Comparison of ENCODE assay signal across 8 cellular contexts in genomic region chr20:44650777-44651493, GRCh38. TPM values are rescaled to one million over a fixed set of nuclear protein-coding genes. Genes with fewer than 3 reads are reported as not detected.
A peak's percentile ranks its signal among the peaks of the same experiment; 100 is the strongest.
DNase-seq lines count a peak whose midpoint lies in the region; ATAC-seq lines count a peak whose summit lies in the region.

No MANE protein-coding gene starts in this region.

- peaks cover 26% of the 10 kb centered on the region for H3K4me1 Mint-ChIP-seq in activated T-helper 17 cell treated with anti-CD3 and anti-CD28 coated beads, Interleukin-2, amount 50 U/mL, for 72 hours

- H3K9me3 ChIP-seq in skeletal muscle tissue (ENCODE audit: control insufficient read depth in 3 of 3, low read length in 3 of 3), result no peaks in the 10 kb centered on the region

- H3K9me3 Mint-ChIP-seq in activated T-helper 17 cell treated with anti-CD3 and anti-CD28 coated beads, Interleukin-2, amount 50 U/mL, for 72 hours, result no peaks in the 10 kb centered on the region

- H3K27ac ChIP-seq in skeletal muscle tissue (ENCODE audit: low read depth, low read length), result peak overlapping the region; percentile 46

- peaks cover 28 to 34% (median 28%) of the 10 kb centered on the region in 3 donors for H3K4me1 ChIP-seq in skeletal muscle tissue (ENCODE audit: control insufficient read depth in 3 of 3, insufficient read depth in 3 of 3, low read length in 3 of 3)

- H3K4me3 Mint-ChIP-seq in activated T-helper 17 cell treated with anti-CD3 and anti-CD28 coated beads, Interleukin-2, amount 50 U/mL, for 72 hours, result peak overlapping the region; percentile 93

- H3K9ac ChIP-seq in skeletal muscle tissue (ENCODE audit: low read depth in 1 of 3, low read length in 3 of 3), result peak overlapping the region; percentile 55 to 72 (median 70)

- H3K27ac Mint-ChIP-seq in activated T-helper 17 cell treated with anti-CD3 and anti-CD28 coated beads, Interleukin-2, amount 50 U/mL, for 72 hours, result peak overlapping the region; percentile 82

- DNase-seq in activated CD4-positive, CD25-positive, alpha-beta regulatory T cell (lab: John Stamatoyannopoulos, UW), result no peak
- DNase-seq in left ventricle myocardium superior, result peak; percentile 62
- DNase-seq in iPS-NIHi11 (ENCODE audit: low spot score), result no peak
- no peak for DNase-seq in OCI-M1 (lab: John Stamatoyannopoulos, UW)
- no peak for DNase-seq in GM19238 (ENCODE audit: insufficient read length, low spot score)

- H3K4me3 ChIP-seq in skeletal muscle tissue (ENCODE audit: low read length in 3 of 3), result peak overlapping the region; percentile 78 to 80 (median 78)

- no peaks in the 10 kb centered on the region for H3K36me3 ChIP-seq in skeletal muscle tissue (ENCODE audit: control insufficient read depth in 3 of 3, insufficient read depth in 3 of 3, low read length in 3 of 3)

- intact Hi-C loops in left ventricle myocardium superior (cut with micrococcal nuclease), result no loop called here

- peak; percentile 57 to 59 for ATAC-seq in activated CD4-positive, CD25-positive, alpha-beta regulatory T cell treated with anti-CD3 and anti-CD28 coated beads, Interleukin-2, amount 50 U/mL, for 24 hours
- peak; percentile 51 for ATAC-seq in activated T-helper 17 cell treated with anti-CD3 and anti-CD28 coated beads, Interleukin-2, amount 50 U/mL, for 72 hours (replicated peaks)
- peak; percentile 29 for ATAC-seq in left ventricle myocardium superior

- peaks cover 0 to 9% (median 0%) of the 10 kb centered on the region in 3 donors for H3K27me3 ChIP-seq in skeletal muscle tissue (ENCODE audit: control insufficient read depth in 3 of 3, insufficient read depth in 3 of 3, low read length in 3 of 3)

- H3K36me3 Mint-ChIP-seq in activated T-helper 17 cell treated with anti-CD3 and anti-CD28 coated beads, Interleukin-2, amount 50 U/mL, for 72 hours (ENCODE audit: low read depth), result no peaks in the 10 kb centered on the region

- no peaks in the 10 kb centered on the region for H3K27me3 Mint-ChIP-seq in activated T-helper 17 cell treated with anti-CD3 and anti-CD28 coated beads, Interleukin-2, amount 50 U/mL, for 72 hours

RNA-seq across cellular contexts. Expression of gene ADA, which starts 0.6 kb away (rescaled TPM):
- total RNA-seq in activated T-helper 17 cell treated with anti-CD3 and anti-CD28 coated beads, Interleukin-2, amount 50 U/mL, for 72 hours, result 10 to 100 TPM; 30.4 to 32.5 TPM
- total RNA-seq in left ventricle myocardium superior, result 8.5 TPM
- 3.7 TPM for total RNA-seq in skeletal muscle tissue
